ENCODE assay signal across 1 cellular context in the genomic region with DNA sequence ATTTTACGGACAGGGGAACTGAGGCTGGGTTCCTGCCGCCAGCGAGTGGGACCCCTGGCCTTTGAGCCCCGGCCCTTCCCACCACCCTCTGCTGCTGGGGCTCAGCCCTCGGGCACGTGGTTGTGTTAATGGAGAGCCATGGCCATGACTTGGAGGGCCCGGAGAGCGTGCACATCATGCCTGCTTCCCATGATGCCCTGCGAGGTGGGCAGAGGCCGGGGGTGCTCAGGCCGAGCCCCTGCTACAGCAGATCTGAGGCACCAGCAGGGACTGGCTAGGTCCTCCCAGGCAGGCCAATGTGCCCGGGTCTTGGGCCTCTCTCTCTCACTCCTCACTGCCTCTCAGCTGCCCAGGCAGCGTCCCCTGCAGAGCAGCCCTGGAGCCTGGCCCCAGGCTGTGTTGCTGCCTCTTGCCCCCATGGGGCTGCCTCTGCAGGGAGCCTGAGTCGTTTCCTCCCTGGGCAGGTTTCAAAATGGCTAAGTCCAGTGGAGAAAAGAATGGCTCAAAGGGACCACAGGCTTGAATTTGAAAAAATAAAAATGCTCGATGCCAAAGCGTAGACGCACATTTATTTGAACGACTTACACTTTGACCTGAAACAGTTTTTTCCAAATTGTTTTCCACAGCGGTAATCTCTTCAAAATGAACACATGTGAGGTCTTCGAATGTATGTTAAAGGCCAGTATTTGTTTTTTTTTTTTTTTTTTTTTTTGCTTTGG.
TF ChIP-seq lines count a peak whose summit lies in the region.

No MANE protein-coding gene starts in this region.

TF ChIP-seq in K562, 482 proteins besides CTCF, POLR2A, EP300 and RAD21 (continued from another document):
- no peak for TF ChIP-seq MBD1 (CRISPR knock-in tag; IDR thresholded peaks at IDR 0.05)
- TF ChIP-seq DNMT1 (IDR thresholded peaks at IDR 0.05) = no peak
- TF ChIP-seq PHF21A (IDR thresholded peaks at IDR 0.05; ENCODE audit: borderline replicate concordance, low read depth) = no peak
- TF ChIP-seq, protein P1, sequence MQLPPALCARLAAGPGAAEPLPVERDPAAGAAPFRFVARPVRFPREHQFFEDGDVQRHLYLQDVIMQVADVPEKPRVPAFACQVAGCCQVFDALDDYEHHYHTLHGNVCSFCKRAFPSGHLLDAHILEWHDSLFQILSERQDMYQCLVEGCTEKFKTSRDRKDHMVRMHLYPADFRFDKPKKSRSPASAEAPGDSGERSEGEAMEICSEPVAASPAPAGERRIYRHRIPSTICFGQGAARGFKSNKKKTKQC (CRISPR knock-in tag; IDR thresholded peaks at IDR 0.05) = peak; percentile 76; the same call in 1 of the 2 replicates
- no peak for TF ChIP-seq ZNF57 (CRISPR knock-in tag; IDR thresholded peaks at IDR 0.05)
- TF ChIP-seq NR1H2 (CRISPR knock-in tag; IDR thresholded peaks at IDR 0.05) = no peak
- no peak for TF ChIP-seq GABPB2 (CRISPR knock-in tag; conservative IDR thresholded peaks at IDR 0.05)
- no peak for TF ChIP-seq THRAP3 (IDR thresholded peaks at IDR 0.05; ENCODE audit: borderline replicate concordance)
- no peak for TF ChIP-seq ELK3 (CRISPR knock-in tag; IDR thresholded peaks at IDR 0.05)
- TF ChIP-seq GTF2B (IDR thresholded peaks at IDR 0.05; ENCODE audit: extremely low read depth, insufficient read length) = no peak
- TF ChIP-seq DDX20 (tag; IDR thresholded peaks at IDR 0.05; ENCODE audit: low read depth) = no peak
- no peak for TF ChIP-seq SMARCB1 (IDR thresholded peaks at IDR 0.05; ENCODE audit: insufficient read length, low read depth)
- TF ChIP-seq PTRF (tag; IDR thresholded peaks at IDR 0.05) = no peak
- TF ChIP-seq ZBTB8A (IDR thresholded peaks at IDR 0.05; ENCODE audit: partially characterized antibody) = no peak
- TF ChIP-seq SRSF9 (IDR thresholded peaks at IDR 0.05; ENCODE audit: borderline replicate concordance, low read depth, low read length) = no peak
- peak in 1 of 2 experiments; percentile 67; a peak in 2 of 4 replicates for TF ChIP-seq FOXA3 (CRISPR knock-in tag; conservative IDR thresholded peaks at IDR 0.05 in 1 of 2, IDR thresholded peaks at IDR 0.05 in 1 of 2)
- TF ChIP-seq FOXK2 (conservative IDR thresholded peaks at IDR 0.05 in 1 of 2, IDR thresholded peaks at IDR 0.05 in 1 of 2; ENCODE audit: low read depth in 2 of 2) = no peak
- no peak for TF ChIP-seq EGR1 (conservative IDR thresholded peaks at IDR 0.05)
- no peak for TF ChIP-seq POLR2G (IDR thresholded peaks at IDR 0.05; ENCODE audit: low read depth, low read length)
- TF ChIP-seq EHMT2 (IDR thresholded peaks at IDR 0.05) = no peak
- 0 out of 2 replicates have a peak, but pooled peaks have one; percentile 30 for TF ChIP-seq JUNB (CRISPR knock-in tag; conservative IDR thresholded peaks at IDR 0.05)
- TF ChIP-seq SUPT5H (IDR thresholded peaks at IDR 0.05) = no peak
- peak; percentile 73 for TF ChIP-seq CBX8 (IDR thresholded peaks at IDR 0.05; ENCODE audit: borderline replicate concordance, extremely low read depth, low read depth, low read length, poor library complexity, severe bottlenecking)
- TF ChIP-seq, protein P2, sequence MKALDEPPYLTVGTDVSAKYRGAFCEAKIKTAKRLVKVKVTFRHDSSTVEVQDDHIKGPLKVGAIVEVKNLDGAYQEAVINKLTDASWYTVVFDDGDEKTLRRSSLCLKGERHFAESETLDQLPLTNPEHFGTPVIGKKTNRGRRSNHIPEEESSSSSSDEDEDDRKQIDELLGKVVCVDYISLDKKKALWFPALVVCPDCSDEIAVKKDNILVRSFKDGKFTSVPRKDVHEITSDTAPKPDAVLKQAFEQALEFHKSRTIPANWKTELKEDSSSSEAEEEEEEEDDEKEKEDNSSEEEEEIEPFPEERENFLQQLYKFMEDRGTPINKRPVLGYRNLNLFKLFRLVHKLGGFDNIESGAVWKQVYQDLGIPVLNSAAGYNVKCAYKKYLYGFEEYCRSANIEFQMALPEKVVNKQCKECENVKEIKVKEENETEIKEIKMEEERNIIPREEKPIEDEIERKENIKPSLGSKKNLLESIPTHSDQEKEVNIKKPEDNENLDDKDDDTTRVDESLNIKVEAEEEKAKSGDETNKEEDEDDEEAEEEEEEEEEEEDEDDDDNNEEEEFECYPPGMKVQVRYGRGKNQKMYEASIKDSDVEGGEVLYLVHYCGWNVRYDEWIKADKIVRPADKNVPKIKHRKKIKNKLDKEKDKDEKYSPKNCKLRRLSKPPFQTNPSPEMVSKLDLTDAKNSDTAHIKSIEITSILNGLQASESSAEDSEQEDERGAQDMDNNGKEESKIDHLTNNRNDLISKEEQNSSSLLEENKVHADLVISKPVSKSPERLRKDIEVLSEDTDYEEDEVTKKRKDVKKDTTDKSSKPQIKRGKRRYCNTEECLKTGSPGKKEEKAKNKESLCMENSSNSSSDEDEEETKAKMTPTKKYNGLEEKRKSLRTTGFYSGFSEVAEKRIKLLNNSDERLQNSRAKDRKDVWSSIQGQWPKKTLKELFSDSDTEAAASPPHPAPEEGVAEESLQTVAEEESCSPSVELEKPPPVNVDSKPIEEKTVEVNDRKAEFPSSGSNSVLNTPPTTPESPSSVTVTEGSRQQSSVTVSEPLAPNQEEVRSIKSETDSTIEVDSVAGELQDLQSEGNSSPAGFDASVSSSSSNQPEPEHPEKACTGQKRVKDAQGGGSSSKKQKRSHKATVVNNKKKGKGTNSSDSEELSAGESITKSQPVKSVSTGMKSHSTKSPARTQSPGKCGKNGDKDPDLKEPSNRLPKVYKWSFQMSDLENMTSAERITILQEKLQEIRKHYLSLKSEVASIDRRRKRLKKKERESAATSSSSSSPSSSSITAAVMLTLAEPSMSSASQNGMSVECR (CRISPR knock-in tag; IDR thresholded peaks at IDR 0.05) = 0 out of 2 replicates have a peak, but pooled peaks have one; percentile 43
- TF ChIP-seq MLX (CRISPR knock-in tag; conservative IDR thresholded peaks at IDR 0.05) = no peak
- TF ChIP-seq SP2 (IDR thresholded peaks at IDR 0.05; ENCODE audit: extremely low read depth, low read depth, low read length, poor library complexity, severe bottlenecking) = no peak
- no peak for TF ChIP-seq SRSF7 (optimal IDR thresholded peaks at IDR 0.05; ENCODE audit: low read depth, low read length)
- no peak for TF ChIP-seq REST (CRISPR knock-in tag; IDR thresholded peaks at IDR 0.05; ENCODE audit: low read depth)
- TF ChIP-seq CREM (IDR thresholded peaks at IDR 0.05; ENCODE audit: low read depth) = no peak
- no peak for TF ChIP-seq E2F1 (CRISPR knock-in tag; IDR thresholded peaks at IDR 0.05)
- TF ChIP-seq SETDB1 (IDR thresholded peaks at IDR 0.05; ENCODE audit: low read length) = peak; percentile 50
- no peak for TF ChIP-seq BCL6 (CRISPR knock-in tag; IDR thresholded peaks at IDR 0.05)
- TF ChIP-seq, protein P3, sequence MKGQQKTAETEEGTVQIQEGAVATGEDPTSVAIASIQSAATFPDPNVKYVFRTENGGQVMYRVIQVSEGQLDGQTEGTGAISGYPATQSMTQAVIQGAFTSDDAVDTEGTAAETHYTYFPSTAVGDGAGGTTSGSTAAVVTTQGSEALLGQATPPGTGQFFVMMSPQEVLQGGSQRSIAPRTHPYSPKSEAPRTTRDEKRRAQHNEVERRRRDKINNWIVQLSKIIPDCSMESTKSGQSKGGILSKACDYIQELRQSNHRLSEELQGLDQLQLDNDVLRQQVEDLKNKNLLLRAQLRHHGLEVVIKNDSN (CRISPR knock-in tag; IDR thresholded peaks at IDR 0.05) = peak; percentile 70
- no peak for TF ChIP-seq RAD51 (IDR thresholded peaks at IDR 0.05; ENCODE audit: borderline replicate concordance, low read depth)
- TF ChIP-seq, protein P4, sequence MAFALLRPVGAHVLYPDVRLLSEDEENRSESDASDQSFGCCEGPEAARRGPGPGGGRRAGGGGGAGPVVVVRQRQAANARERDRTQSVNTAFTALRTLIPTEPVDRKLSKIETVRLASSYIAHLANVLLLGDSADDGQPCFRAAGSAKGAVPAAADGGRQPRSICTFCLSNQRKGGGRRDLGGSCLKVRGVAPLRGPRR (CRISPR knock-in tag; IDR thresholded peaks at IDR 0.05) = no peak
- TF ChIP-seq, protein P5, sequence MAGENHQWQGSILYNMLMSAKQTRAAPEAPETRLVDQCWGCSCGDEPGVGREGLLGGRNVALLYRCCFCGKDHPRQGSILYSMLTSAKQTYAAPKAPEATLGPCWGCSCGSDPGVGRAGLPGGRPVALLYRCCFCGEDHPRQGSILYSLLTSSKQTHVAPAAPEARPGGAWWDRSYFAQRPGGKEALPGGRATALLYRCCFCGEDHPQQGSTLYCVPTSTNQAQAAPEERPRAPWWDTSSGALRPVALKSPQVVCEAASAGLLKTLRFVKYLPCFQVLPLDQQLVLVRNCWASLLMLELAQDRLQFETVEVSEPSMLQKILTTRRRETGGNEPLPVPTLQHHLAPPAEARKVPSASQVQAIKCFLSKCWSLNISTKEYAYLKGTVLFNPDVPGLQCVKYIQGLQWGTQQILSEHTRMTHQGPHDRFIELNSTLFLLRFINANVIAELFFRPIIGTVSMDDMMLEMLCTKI (IDR thresholded peaks at IDR 0.05; ENCODE audit: partially characterized antibody) = no peak
- no peak for TF ChIP-seq ZNF23 (CRISPR knock-in tag; IDR thresholded peaks at IDR 0.05)
- no peak for TF ChIP-seq ZNF583 (CRISPR knock-in tag; IDR thresholded peaks at IDR 0.05)
- TF ChIP-seq TAF7 (tag; IDR thresholded peaks at IDR 0.05) = no peak
